Comparison of ENCODE assay signal across 8 cellular contexts in genomic region chr20:20083796-20084195, GRCh38. TPM values are rescaled to one million over a fixed set of nuclear protein-coding genes. Genes with fewer than 3 reads are reported as not detected.
DNase-seq lines count a peak whose midpoint lies in the region; ATAC-seq and TF ChIP-seq lines count a peak whose summit lies in the region.

No MANE protein-coding gene starts in this region.

- H3K27ac Mint-ChIP-seq in activated CD4-positive, alpha-beta memory T cell treated with anti-CD3 and anti-CD28 coated beads, Interleukin-2, amount 10 ng/mL, durations not matched to agents 7 days and 5 days = no peak overlapping the region

- no peaks in the 10 kb centered on the region for H3K36me3 Mint-ChIP-seq in activated CD4-positive, alpha-beta memory T cell treated with anti-CD3 and anti-CD28 coated beads, Interleukin-2, amount 10 ng/mL, durations not matched to agents 7 days and 5 days (ENCODE audit: low read depth)

- peaks cover 22% of the 10 kb centered on the region for H3K27me3 Mint-ChIP-seq in activated CD4-positive, alpha-beta memory T cell treated with anti-CD3 and anti-CD28 coated beads, Interleukin-2, amount 10 ng/mL, durations not matched to agents 7 days and 5 days

- H2AFZ ChIP-seq in fibroblast of lung (ENCODE audit: low read length) (no peak overlapping the region), parathyroid adenoma (peak overlapping the region; percentile 2)

- no peak overlapping the region for H3K9ac ChIP-seq in fibroblast of lung (ENCODE audit: insufficient read depth, low read length)
- no peak overlapping the region for H3K9ac ChIP-seq in parathyroid adenoma

- H3K9me3 ChIP-seq in fibroblast of lung (ENCODE audit: control insufficient read depth, insufficient read depth, low read depth, low read length) (no peaks in the 10 kb centered on the region), parathyroid adenoma (ENCODE audit: control insufficient read depth, low read length) (no peaks in the 10 kb centered on the region)

- no peak overlapping the region for H3K4me3 Mint-ChIP-seq in activated CD4-positive, alpha-beta memory T cell treated with anti-CD3 and anti-CD28 coated beads, Interleukin-2, amount 10 ng/mL, durations not matched to agents 7 days and 5 days

- H3K36me3 ChIP-seq in fibroblast of lung (ENCODE audit: control insufficient read depth, insufficient read depth, low read length) (no peaks in the 10 kb centered on the region), parathyroid adenoma (ENCODE audit: control insufficient read depth, insufficient read depth, low read length) (no peaks in the 10 kb centered on the region)

- H3K79me2 ChIP-seq in fibroblast of lung (ENCODE audit: control insufficient read depth, insufficient read depth, low read length) (no peaks in the 10 kb centered on the region), parathyroid adenoma (no peaks in the 10 kb centered on the region)

- CTCF ChIA-PET in activated CD4-positive, alpha-beta memory T cell treated with anti-CD3 and anti-CD28 coated beads, Interleukin-2, amount 10 ng/mL, durations not matched to agents 7 days and 5 days (lab: Charles Lee) = interaction anchor here (0.6 to 1.9 kb wide), 4 partner anchors 11 to 513 kb away, joined by 3 to 11 read pairs (median 4); no protein-coding TSS in a partner anchor

- H4K20me1 ChIP-seq in fibroblast of lung (ENCODE audit: control insufficient read depth, extremely low read depth, insufficient read depth, low read length) = no peaks in the 10 kb centered on the region

- TF ChIP-seq CTCF in AG10803 (conservative IDR thresholded peaks at IDR 0.05; ENCODE audit: low read length) = peak; percentile 58
- peak; percentile 29 to 40 for TF ChIP-seq CTCF in fibroblast of lung (conservative IDR thresholded peaks at IDR 0.05 in 1 of 2, IDR thresholded peaks at IDR 0.05 in 1 of 2; ENCODE audit: low read depth in 1 of 2, low read length in 2 of 2)
- peak; percentile 42 for TF ChIP-seq CTCF in parathyroid adenoma (IDR thresholded peaks at IDR 0.05)

- H3K27ac ChIP-seq in fibroblast of lung (ENCODE audit: insufficient read depth, low read length) (no peak overlapping the region), parathyroid adenoma (no peak overlapping the region)

- H3K27me3 ChIP-seq in fibroblast of lung (ENCODE audit: control insufficient read depth, insufficient read depth, low read length) (peaks cover 3% of the 10 kb centered on the region), parathyroid adenoma (ENCODE audit: control insufficient read depth, insufficient read depth, low read length) (no peaks in the 10 kb centered on the region)

- H3K4me1 ChIP-seq in fibroblast of lung (ENCODE audit: control insufficient read depth, extremely low read depth, insufficient read depth, low read length) = no peaks in the 10 kb centered on the region
- H3K4me1 ChIP-seq in parathyroid adenoma = no peaks in the 10 kb centered on the region

- POLR2A ChIA-PET in activated CD4-positive, alpha-beta memory T cell treated with anti-CD3 and anti-CD28 coated beads, Interleukin-2, amount 10 ng/mL, durations not matched to agents 7 days and 5 days (lab: Charles Lee) = no interaction called here

- ATAC-seq in GM19467 (IDR thresholded peaks at IDR 0.05; ENCODE audit: unreplicated experiment) (peak; percentile 77), GM18520 (IDR thresholded peaks at IDR 0.05; ENCODE audit: unreplicated experiment) (no peak)

- DNase-seq in AG10803 (ENCODE audit: low read depth) (peak; percentile 20), NCI-H146 treated with DMSO at 0.1 percent for 48 hours (lab: John Stamatoyannopoulos, UW; ENCODE audit: unreplicated experiment) (peak; percentile 82), SKM-1 treated with dmso at 0.1 percent for 144 hours (lab: John Stamatoyannopoulos, UW; ENCODE audit: unreplicated experiment) (peak; percentile 63), fibroblast of lung (ENCODE audit: low read depth in 2 of 2) (peak; percentile 20 to 45)
- DNase-seq in activated CD4-positive, alpha-beta memory T cell treated with anti-CD3 and anti-CD28 coated beads, Interleukin-2, amount 10 ng/mL, durations not matched to agents 7 days and 5 days = no peak

- H3K4me2 ChIP-seq in fibroblast of lung (ENCODE audit: extremely low read depth, insufficient read depth, low read length) = peak overlapping the region; percentile 35
- H3K4me2 ChIP-seq in parathyroid adenoma (ENCODE audit: low read length) = peak overlapping the region; percentile 51

- peaks cover 2% of the 10 kb centered on the region for H3K4me1 Mint-ChIP-seq in activated CD4-positive, alpha-beta memory T cell treated with anti-CD3 and anti-CD28 coated beads, Interleukin-2, amount 10 ng/mL, durations not matched to agents 7 days and 5 days

- H3K9me3 Mint-ChIP-seq in activated CD4-positive, alpha-beta memory T cell treated with anti-CD3 and anti-CD28 coated beads, Interleukin-2, amount 10 ng/mL, durations not matched to agents 7 days and 5 days = no peaks in the 10 kb centered on the region

- H3K4me3 ChIP-seq in AG10803 (ENCODE audit: low read length) = no peak overlapping the region
- no peak overlapping the region for H3K4me3 ChIP-seq in fibroblast of lung (replicated peaks in 1 of 4; ENCODE audit: control extremely low read depth in 1 of 4, insufficient read depth in 1 of 4, low read depth in 3 of 4, low read length in 4 of 4)
- no peak overlapping the region for H3K4me3 ChIP-seq in parathyroid adenoma (ENCODE audit: low read depth, low read length)

RNA-seq across cellular contexts. Expression of gene CFAP61, which starts 31.5 kb away (rescaled TPM):
- 0.26 TPM in 1 of 2 replicates, not detected in the other for total RNA-seq in fibroblast of lung
- 0.11 TPM in 1 of 2 replicates, not detected in the other for polyA plus RNA-seq in fibroblast of lung
- not detected in 2 replicates for polyA plus RNA-seq in fibroblast of lung (2012)
- not detected in 2 replicates for polyA minus RNA-seq in fibroblast of lung (ENCODE audit: low replicate concordance)
- total RNA-seq in activated CD4-positive, alpha-beta memory T cell treated with anti-CD3 and anti-CD28 coated beads, Interleukin-2, amount 10 ng/mL, durations not matched to agents 7 days and 5 days = not detected

RNA-seq across cellular contexts. Expression of gene CRNKL1, which starts 31.5 kb away (rescaled TPM):
- 32.7 and 37.8 TPM in 2 replicates for total RNA-seq in fibroblast of lung
- polyA plus RNA-seq in fibroblast of lung = 16.5 and 19.2 TPM in 2 replicates
- 18.1 and 18.7 TPM in 2 replicates for polyA plus RNA-seq in fibroblast of lung (2012)
- 3.5 and 4.0 TPM in 2 replicates for polyA minus RNA-seq in fibroblast of lung (ENCODE audit: low replicate concordance)
- total RNA-seq in activated CD4-positive, alpha-beta memory T cell treated with anti-CD3 and anti-CD28 coated beads, Interleukin-2, amount 10 ng/mL, durations not matched to agents 7 days and 5 days = 10 to 100 TPM; 20.4 to 21.8 TPM
